Comparison of ENCODE assay signal across 15 cellular contexts in genomic region chr12:103208006-103208405, GRCh38.
"Had no signal": no experiment of that assay in that cellular context is flagged by ENCODE, and none has a peak within 500 bp of the region (broad histone marks: within the 10 kb centered on the region; RNA-seq: fewer than 3 reads in every experiment).

No MANE protein-coding gene starts in this region.

- ATAC-seq: activated CD4-positive, CD25-positive, alpha-beta regulatory T cell treated with anti-CD3 and anti-CD28 coated beads, Interleukin-2, amount 50 U/mL, for 24 hours; gastrocnemius medialis; naive thymus-derived CD4-positive, alpha-beta T cell had no signal

- DNase-seq: activated CD4-positive, alpha-beta memory T cell treated with anti-CD3 and anti-CD28 coated beads, Interleukin-2, amount 10 ng/mL, durations not matched to agents 7 days and 5 days; activated CD4-positive, alpha-beta T cell treated with anti-CD3 and anti-CD28 coated beads, Interleukin-2, amount 10 ng/mL, durations not matched to agents 24 days and 14 days; activated gamma-delta T cell; activated T-cell treated with anti-CD3 and anti-CD28 coated beads for 4 hours; brain microvascular endothelial cell; caudate nucleus; dermis blood vessel endothelial cell; gastrocnemius medialis; hypothalamus; left ventricle myocardium inferior; naive thymus-derived CD4-positive, alpha-beta T cell; spleen; stimulated activated CD4-positive, alpha-beta T cell treated with anti-CD3 and anti-CD28 coated beads, Interleukin-4, amount 100 ng/mL, for 1 hour; stimulated activated naive CD4-positive, alpha-beta T cell had no signal
